15 cellular contexts compared by ENCODE assay signal in the genomic region with DNA sequence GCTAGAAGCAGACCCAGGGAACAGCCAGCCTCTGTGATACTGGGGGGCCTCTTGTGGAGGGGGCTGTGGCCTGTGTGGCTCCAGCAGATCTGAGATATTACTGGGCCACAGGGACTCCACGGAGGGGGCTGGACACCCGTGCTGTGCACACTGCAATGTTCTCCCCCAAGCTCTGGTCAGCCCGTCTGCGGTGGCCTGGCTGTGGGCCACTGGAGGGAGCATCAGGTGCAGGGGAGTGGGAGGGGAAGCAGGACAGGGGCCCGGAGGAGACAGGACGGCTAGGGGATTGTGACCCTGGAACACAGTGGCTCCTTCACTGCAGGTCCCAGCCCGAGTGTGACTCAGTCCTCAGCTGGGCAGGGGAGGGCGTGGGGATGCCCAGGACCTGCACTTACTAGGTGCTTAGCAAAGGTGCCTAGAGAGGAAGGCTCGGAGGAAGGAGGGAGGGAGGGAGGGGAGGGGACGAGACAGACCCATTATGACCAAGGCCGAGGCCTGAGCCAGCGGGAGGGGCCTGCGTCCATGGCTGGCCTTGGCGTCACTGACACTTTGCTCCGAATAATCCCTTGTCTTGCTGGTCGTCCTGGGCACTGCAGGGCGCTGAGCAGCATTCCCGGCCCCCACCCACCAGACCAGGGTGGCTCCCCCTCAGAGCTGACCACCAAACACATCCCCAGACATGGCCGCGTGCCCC. TPM values are rescaled to one million over a fixed set of nuclear protein-coding genes. Genes with fewer than 3 reads are reported as not detected.
"Had no signal": no experiment of that assay in that cellular context is flagged by ENCODE, and none has a peak within 500 bp of the region (broad histone marks: within the 10 kb centered on the region; RNA-seq: fewer than 3 reads in every experiment).

No MANE protein-coding gene starts in this region.

- DNase-seq: activated CD4-positive, alpha-beta memory T cell treated with anti-CD3 and anti-CD28 coated beads for 36 hours; activated CD4-positive, CD25-positive, alpha-beta regulatory T cell treated with anti-CD3 and anti-CD28 coated beads, Interleukin-2, amount 50 U/mL, for 72 hours; activated naive CD4-positive, alpha-beta T cell; activated naive CD8-positive, alpha-beta T cell treated with anti-CD3 and anti-CD28 coated beads, Interleukin-2, amount 50 U/mL, for 24 hours; cerebellar nuclear complex; hippocampal formation; stimulated activated naive CD8-positive, alpha-beta T cell treated with anti-CD3 and anti-CD28 coated beads, Interleukin-15, Interleukin-2, amounts not matched to agents 100 U/mL and 50 U/mL, for 24 hours; SW 1271; uterus had no signal

- H3K27me3 ChIP-seq: right atrium auricular region, SJSA1, uterus had no signal

- H3K9me3 Mint-ChIP-seq: activated naive CD8-positive, alpha-beta T cell treated with anti-CD3 and anti-CD28 coated beads, Interleukin-2, amount 50 U/mL, for 24 hours; natural killer cell treated with Interleukin-12 subunit alpha and Interleukin-12 subunit beta and Interleukin-15 and Interleukin-18, amount 100 ng/mL, for 72 hours had no signal

- H3K27ac ChIP-seq: right atrium auricular region, SJSA1, suprapubic skin, uterus had no signal

- H3K9me3 ChIP-seq: suprapubic skin, uterus had no signal

- H3K27me3 Mint-ChIP-seq: natural killer cell treated with Interleukin-12 subunit alpha and Interleukin-12 subunit beta and Interleukin-15 and Interleukin-18, amount 100 ng/mL, for 72 hours had no signal

- H3K4me3 Mint-ChIP-seq: activated CD4-positive, alpha-beta memory T cell treated with anti-CD3 and anti-CD28 coated beads for 36 hours; activated naive CD8-positive, alpha-beta T cell treated with anti-CD3 and anti-CD28 coated beads, Interleukin-2, amount 50 U/mL, for 24 hours; natural killer cell treated with Interleukin-12 subunit alpha and Interleukin-12 subunit beta and Interleukin-15 and Interleukin-18, amount 100 ng/mL, for 72 hours had no signal

- H3K36me3 ChIP-seq: right atrium auricular region, SJSA1, suprapubic skin, uterus had no signal

- H3K27ac Mint-ChIP-seq: activated CD4-positive, alpha-beta memory T cell treated with anti-CD3 and anti-CD28 coated beads for 36 hours; activated naive CD8-positive, alpha-beta T cell treated with anti-CD3 and anti-CD28 coated beads, Interleukin-2, amount 50 U/mL, for 24 hours; natural killer cell treated with Interleukin-12 subunit alpha and Interleukin-12 subunit beta and Interleukin-15 and Interleukin-18, amount 100 ng/mL, for 72 hours had no signal

- H3K4me3 ChIP-seq: right atrium auricular region, SJSA1, suprapubic skin, uterus had no signal

- H3K4me1 ChIP-seq: right atrium auricular region, SJSA1, suprapubic skin, uterus had no signal

- H3K4me1 Mint-ChIP-seq: activated naive CD8-positive, alpha-beta T cell treated with anti-CD3 and anti-CD28 coated beads, Interleukin-2, amount 50 U/mL, for 24 hours had no signal

- H3K36me3 Mint-ChIP-seq: activated CD4-positive, alpha-beta memory T cell treated with anti-CD3 and anti-CD28 coated beads for 36 hours; natural killer cell treated with Interleukin-12 subunit alpha and Interleukin-12 subunit beta and Interleukin-15 and Interleukin-18, amount 100 ng/mL, for 72 hours had no signal

- ATAC-seq: activated naive CD8-positive, alpha-beta T cell treated with anti-CD3 and anti-CD28 coated beads, Interleukin-2, amount 50 U/mL, for 24 hours; natural killer cell treated with Interleukin-12 subunit alpha and Interleukin-12 subunit beta and Interleukin-15 and Interleukin-18, amount 100 ng/mL, for 72 hours; stimulated activated naive CD8-positive, alpha-beta T cell treated with anti-CD3 and anti-CD28 coated beads, Interleukin-15, Interleukin-2, amounts not matched to agents 100 U/mL and 50 U/mL, for 24 hours had no signal

RNA-seq across cellular contexts. Expression of a gene that starts 44.2 kb away (rescaled TPM):
- total RNA-seq: activated CD4-positive, alpha-beta memory T cell treated with anti-CD3 and anti-CD28 coated beads for 36 hours; dermis microvascular lymphatic vessel endothelial cell; lung microvascular endothelial cell; natural killer cell treated with Interleukin-12 subunit alpha and Interleukin-12 subunit beta and Interleukin-15 and Interleukin-18, amount 100 ng/mL, for 72 hours had no signal
